In genomic region chr1:169538998-169539871, GRCh38 we compare ENCODE assay signal across 14 cellular contexts. TPM values are rescaled to one million over a fixed set of nuclear protein-coding genes. Genes with fewer than 3 reads are reported as not detected.
A peak's percentile ranks its signal among the peaks of the same experiment; 100 is the strongest.
DNase-seq lines count a peak whose midpoint lies in the region; FAIRE-seq lines count a peak whose summit lies in the region.
"Had no signal": no experiment of that assay in that cellular context is flagged by ENCODE, and none has a peak within 500 bp of the region (broad histone marks: within the 10 kb centered on the region; RNA-seq: fewer than 3 reads in every experiment).

No MANE protein-coding gene starts in this region.

- no peak for FAIRE-seq in urothelium cell line (lab: Jason Lieb, UNC)

- H3K36me3 Mint-ChIP-seq in activated naive CD4-positive, alpha-beta T cell treated with anti-CD3 and anti-CD28 coated beads, Interleukin-2, amount 50 U/mL, for 24 hours = peaks cover 38% of the 10 kb centered on the region
- H3K36me3 Mint-ChIP-seq in activated naive CD4-positive, alpha-beta T cell treated with anti-CD3 and anti-CD28 coated beads, Interleukin-2, amount 10 ng/mL, durations not matched to agents 7 days and 5 days = peaks cover 2% of the 10 kb centered on the region

- H3K4me3 Mint-ChIP-seq in activated naive CD4-positive, alpha-beta T cell treated with anti-CD3 and anti-CD28 coated beads, Interleukin-2, amount 50 U/mL, for 24 hours = no peak overlapping the region
- H3K4me3 Mint-ChIP-seq in activated naive CD4-positive, alpha-beta T cell treated with anti-CD3 and anti-CD28 coated beads, Interleukin-2, amount 10 ng/mL, durations not matched to agents 7 days and 5 days = no peak overlapping the region

- no peaks in the 10 kb centered on the region for H3K27me3 Mint-ChIP-seq in activated naive CD4-positive, alpha-beta T cell treated with anti-CD3 and anti-CD28 coated beads, Interleukin-2, amount 50 U/mL, for 24 hours
- H3K27me3 Mint-ChIP-seq in activated naive CD4-positive, alpha-beta T cell treated with anti-CD3 and anti-CD28 coated beads, Interleukin-2, amount 10 ng/mL, durations not matched to agents 7 days and 5 days = no peaks in the 10 kb centered on the region

- H3K27ac Mint-ChIP-seq in activated naive CD4-positive, alpha-beta T cell treated with anti-CD3 and anti-CD28 coated beads, Interleukin-2, amount 50 U/mL, for 24 hours = peak overlapping the region; percentile 9
- H3K27ac Mint-ChIP-seq in activated naive CD4-positive, alpha-beta T cell treated with anti-CD3 and anti-CD28 coated beads, Interleukin-2, amount 10 ng/mL, durations not matched to agents 7 days and 5 days = no peak overlapping the region

- peaks cover 4% of the 10 kb centered on the region for H3K4me1 Mint-ChIP-seq in activated naive CD4-positive, alpha-beta T cell treated with anti-CD3 and anti-CD28 coated beads, Interleukin-2, amount 50 U/mL, for 24 hours
- no peaks in the 10 kb centered on the region for H3K4me1 Mint-ChIP-seq in activated naive CD4-positive, alpha-beta T cell treated with anti-CD3 and anti-CD28 coated beads, Interleukin-2, amount 10 ng/mL, durations not matched to agents 7 days and 5 days

- H3K9me3 Mint-ChIP-seq in activated naive CD4-positive, alpha-beta T cell treated with anti-CD3 and anti-CD28 coated beads, Interleukin-2, amount 50 U/mL, for 24 hours = no peaks in the 10 kb centered on the region
- H3K9me3 Mint-ChIP-seq in activated naive CD4-positive, alpha-beta T cell treated with anti-CD3 and anti-CD28 coated beads, Interleukin-2, amount 10 ng/mL, durations not matched to agents 7 days and 5 days = no peaks in the 10 kb centered on the region

- CTCF ChIA-PET in activated naive CD4-positive, alpha-beta T cell treated with anti-CD3 and anti-CD28 coated beads, Interleukin-2, amount 10 ng/mL, durations not matched to agents 7 days and 5 days (lab: Charles Lee) = no interaction called here

- no peak for DNase-seq in activated naive CD4-positive, alpha-beta T cell treated with Interleukin-2 at 50 U/mL for 16 hours
- DNase-seq in RPMI7951 (ENCODE audit: low read depth) = peak; percentile 83
- DNase-seq in fibroblast of peridontal ligament (ENCODE audit: extremely low read depth) = peak; percentile 69
- DNase-seq in urothelium cell line (ENCODE audit: low spot score) = peak; percentile 70
- DNase-seq in DMS79 (lab: John Stamatoyannopoulos, UW) = no peak
- DNase-seq in ureter (ENCODE audit: low spot score) = no peak
- DNase-seq in activated naive CD4-positive, alpha-beta T cell treated with anti-CD3 and anti-CD28 coated beads, Interleukin-2, amount 10 ng/mL, durations not matched to agents 7 days and 5 days = no peak
- DNase-seq: 8988T, gastrocnemius medialis, H7, NCI-H1092, posterior cingulate gyrus, trophoblast cell had no signal

RNA-seq across cellular contexts. Expression of gene F5, which starts 47.0 kb away (rescaled TPM):
- total RNA-seq in RPMI7951 (2014; rRNA removed; shearing (Covaris generic)) = not detected in 2 replicates
- 1.7 TPM for total RNA-seq in ureter
- total RNA-seq: H7 had no signal

RNA-seq across cellular contexts. Expression of gene SLC19A2, which starts 53.5 kb away (rescaled TPM):
- total RNA-seq in RPMI7951 (2014; rRNA removed; shearing (Covaris generic)) = 6.3 and 8.4 TPM in 2 replicates
- total RNA-seq in ureter = 20.9 TPM

Comparison
In these comparisons a context has a peak if more than half of its experiments do, and no peak if none do; other contexts are left out.
1. DNase-seq: peak in RPMI7951 (single experiment), fibroblast of peridontal ligament (single experiment) and urothelium cell line (single experiment); none in activated naive CD4-positive, alpha-beta T cell treated with Interleukin-2 at 50 U/mL for 16 hours (single experiment), DMS79 (single experiment), ureter (single experiment) and activated naive CD4-positive, alpha-beta T cell treated with anti-CD3 and anti-CD28 coated beads, Interleukin-2, amount 10 ng/mL, durations not matched to agents 7 days and 5 days (single experiment).